In the genomic region with DNA sequence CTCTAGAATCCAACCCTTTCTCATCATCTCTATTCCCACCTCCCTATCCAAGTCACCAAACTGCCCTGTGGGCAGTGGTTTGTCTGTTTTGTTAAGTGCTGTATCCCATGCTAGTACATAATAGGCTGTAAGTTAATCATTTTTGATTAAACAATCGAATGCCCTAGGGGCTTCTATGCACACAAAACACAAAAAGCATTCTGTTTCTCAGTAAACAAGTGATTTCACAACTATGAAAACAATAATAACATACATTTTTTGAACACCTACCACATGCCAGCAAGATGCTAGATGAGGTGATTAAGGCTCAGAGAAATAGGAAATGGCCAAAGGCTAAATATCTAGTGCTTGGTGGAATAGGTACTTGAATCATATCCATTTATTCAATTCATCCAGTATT, we compare ENCODE assay signal across 4 cellular contexts. TPM values are rescaled to one million over a fixed set of nuclear protein-coding genes. Genes with fewer than 3 reads are reported as not detected.
"Had no signal": no experiment of that assay in that cellular context is flagged by ENCODE, and none has a peak within 500 bp of the region (broad histone marks: within the 10 kb centered on the region; RNA-seq: fewer than 3 reads in every experiment).

No MANE protein-coding gene starts in this region.

- DNase-seq: GDM1, GF-D8 had no signal

- ATAC-seq: GM12878 had no signal

- H3K4me3 ChIP-seq: GM12878 had no signal

RNA-seq across cellular contexts. Expression of gene GUCA2B, which starts 5.0 kb away (rescaled TPM):
- total RNA-seq: G401, GM12878 had no signal
- polyA plus RNA-seq: GM12878 had no signal

RNA-seq across cellular contexts. Expression of gene GUCA2A, which starts 16.4 kb away (rescaled TPM):
- total RNA-seq: G401, GM12878 had no signal
- polyA plus RNA-seq: GM12878 had no signal
